In genomic region chr10:24882047-24882698, GRCh38 we compare ENCODE assay signal across 8 cellular contexts.
A peak's percentile ranks its signal among the peaks of the same experiment; 100 is the strongest.
DNase-seq lines count a peak whose midpoint lies in the region; ATAC-seq and TF ChIP-seq lines count a peak whose summit lies in the region.

No MANE protein-coding gene starts in this region.

- H3K4me3 Mint-ChIP-seq in osteocyte (ENCODE audit: unreplicated experiment) (no peak overlapping the region), HFFc6 (no peak overlapping the region)

- H3K36me3 Mint-ChIP-seq in osteocyte (ENCODE audit: unreplicated experiment) (no peaks in the 10 kb centered on the region), HFFc6 (ENCODE audit: low read depth) (no peaks in the 10 kb centered on the region)

- in situ Hi-C loops in GM13977 (cut with MboI; ENCODE audit: low pct_unique_long_range_greater_than_20kb, low sequenced_read_pairs, unreplicated experiment): no loop called here

- DNase-seq in activated naive CD4-positive, alpha-beta T cell treated with Interleukin-2 at 50 U/mL for 16 hours: peak; percentile 45
- DNase-seq in osteocyte (ENCODE audit: extremely low spot score, unreplicated experiment) (no peak), NCI-H748 treated with DMSO at 0.1 percent for 48 hours (lab: John Stamatoyannopoulos, UW) (no peak), GM13977 (ENCODE audit: low spot score) (no peak), NCI-H2081 treated with DMSO at 0.1 percent for 48 hours (lab: John Stamatoyannopoulos, UW) (no peak), HFFc6 (no peak)

- peak overlapping the region; percentile 75 for H3K27ac Mint-ChIP-seq in osteocyte (ENCODE audit: unreplicated experiment)
- H3K27ac Mint-ChIP-seq in HFFc6: no peak overlapping the region

- no peaks in the 10 kb centered on the region for H3K9me3 Mint-ChIP-seq in osteocyte (ENCODE audit: unreplicated experiment)
- H3K9me3 Mint-ChIP-seq in HFFc6: no peaks in the 10 kb centered on the region

- H3K4me1 Mint-ChIP-seq in osteocyte (ENCODE audit: unreplicated experiment) (peaks cover 40% of the 10 kb centered on the region), HFFc6 (ENCODE audit: low read depth) (peaks cover 7% of the 10 kb centered on the region)

- no peaks in the 10 kb centered on the region for H3K27me3 Mint-ChIP-seq in osteocyte (ENCODE audit: unreplicated experiment)
- H3K27me3 Mint-ChIP-seq in HFFc6 (ENCODE audit: insufficient read depth): no peaks in the 10 kb centered on the region

- ATAC-seq in GM18861 (IDR thresholded peaks at IDR 0.05; ENCODE audit: unreplicated experiment) (peak; percentile 54), HG03571 (IDR thresholded peaks at IDR 0.05; ENCODE audit: unreplicated experiment) (peak; percentile 71)

- TF ChIP-seq CTCF in osteocyte (IDR thresholded peaks at IDR 0.05) (peak; percentile 29), GM13977 (IDR thresholded peaks at IDR 0.05; ENCODE audit: extremely low read depth, insufficient read depth, missing control alignments) (no peak), HFFc6 (IDR thresholded peaks at IDR 0.05) (no peak)
